In genomic region chr5:139186293-139186692, GRCh38 we compare ENCODE assay signal across 15 cellular contexts.
"Had no signal": no experiment of that assay in that cellular context is flagged by ENCODE, and none has a peak within 500 bp of the region (broad histone marks: within the 10 kb centered on the region; RNA-seq: fewer than 3 reads in every experiment).

No MANE protein-coding gene starts in this region.

- H3K27me3 ChIP-seq: ascending aorta had no signal

- FAIRE-seq: bronchial epithelial cell had no signal

- H3K4me3 Mint-ChIP-seq: activated naive CD4-positive, alpha-beta T cell treated with anti-CD3 and anti-CD28 coated beads for 36 hours; activated naive CD8-positive, alpha-beta T cell treated with anti-CD3 and anti-CD28 coated beads, Interleukin-2, amount 50 U/mL, for 24 hours; natural killer cell treated with Interleukin-12 subunit alpha and Interleukin-12 subunit beta and Interleukin-15 and Interleukin-18, amount 100 ng/mL, for 72 hours; type B pancreatic cell had no signal

- H3K27ac Mint-ChIP-seq: activated naive CD4-positive, alpha-beta T cell treated with anti-CD3 and anti-CD28 coated beads for 36 hours; activated naive CD8-positive, alpha-beta T cell treated with anti-CD3 and anti-CD28 coated beads, Interleukin-2, amount 50 U/mL, for 24 hours; activated T-helper 2 cell treated with anti-CD3 and anti-CD28 coated beads, Interferon-gamma antibody, Interleukin-2, Interleukin-4, amounts not matched to agents 10 μg/mL and 5 μg/mL and 100 μg/mL, durations not matched to agents 14 hours and 24 hours and 36 hours; natural killer cell treated with Interleukin-12 subunit alpha and Interleukin-12 subunit beta and Interleukin-15 and Interleukin-18, amount 100 ng/mL, for 72 hours; type B pancreatic cell had no signal

- H3K36me3 ChIP-seq: ascending aorta had no signal

- H3K9me3 ChIP-seq: ascending aorta had no signal

- H3K27ac ChIP-seq: skin epidermis, VCaP had no signal

- H3K36me3 Mint-ChIP-seq: natural killer cell treated with Interleukin-12 subunit alpha and Interleukin-12 subunit beta and Interleukin-15 and Interleukin-18, amount 100 ng/mL, for 72 hours had no signal

- ATAC-seq: activated naive CD8-positive, alpha-beta T cell treated with anti-CD3 and anti-CD28 coated beads, Interleukin-2, amount 50 U/mL, for 24 hours; natural killer cell treated with Interleukin-12 subunit alpha and Interleukin-12 subunit beta and Interleukin-15 and Interleukin-18, amount 100 ng/mL, for 72 hours; stimulated activated naive CD8-positive, alpha-beta T cell treated with anti-CD3 and anti-CD28 coated beads, Interleukin-15, Interleukin-2, amounts not matched to agents 100 U/mL and 50 U/mL, for 24 hours had no signal

- DNase-seq: activated CD4-positive, alpha-beta T cell treated with anti-CD3 and anti-CD28 coated beads for 1 hour; activated CD4-positive, alpha-beta T cell treated with anti-CD3 and anti-CD28 coated beads, Interleukin-2, amount 50 U/mL, for 48 hours; activated naive CD4-positive, alpha-beta T cell treated with anti-CD3 and anti-CD28 coated beads for 36 hours; activated naive CD8-positive, alpha-beta T cell treated with anti-CD3 and anti-CD28 coated beads, Interleukin-2, amount 50 U/mL, for 24 hours; mesendoderm; stimulated activated CD4-positive, alpha-beta T cell treated with anti-CD3 and anti-CD28 coated beads, Interleukin-4, amount 100 ng/mL, for 4 hours; stimulated activated CD8-positive, alpha-beta memory T cell treated with anti-CD3 and anti-CD28 coated beads, Interleukin-4, amount 100 ng/mL, for 48 hours; stimulated activated naive CD8-positive, alpha-beta T cell treated with anti-CD3 and anti-CD28 coated beads, Interleukin-15, Interleukin-2, amounts not matched to agents 100 U/mL and 50 U/mL, for 24 hours had no signal

- H3K27me3 Mint-ChIP-seq: activated naive CD8-positive, alpha-beta T cell treated with anti-CD3 and anti-CD28 coated beads, Interleukin-2, amount 50 U/mL, for 24 hours; natural killer cell treated with Interleukin-12 subunit alpha and Interleukin-12 subunit beta and Interleukin-15 and Interleukin-18, amount 100 ng/mL, for 72 hours; type B pancreatic cell had no signal

- H3K9me3 Mint-ChIP-seq: activated naive CD4-positive, alpha-beta T cell treated with anti-CD3 and anti-CD28 coated beads for 36 hours; activated naive CD8-positive, alpha-beta T cell treated with anti-CD3 and anti-CD28 coated beads, Interleukin-2, amount 50 U/mL, for 24 hours; activated T-helper 2 cell treated with anti-CD3 and anti-CD28 coated beads, Interferon-gamma antibody, Interleukin-2, Interleukin-4, amounts not matched to agents 10 μg/mL and 5 μg/mL and 100 μg/mL, durations not matched to agents 14 hours and 24 hours and 36 hours; natural killer cell treated with Interleukin-12 subunit alpha and Interleukin-12 subunit beta and Interleukin-15 and Interleukin-18, amount 100 ng/mL, for 72 hours; type B pancreatic cell had no signal

- H3K4me3 ChIP-seq: skin epidermis had no signal
